ENCODE assay signal across 2 cellular contexts in genomic region chr10:69902835-69903535, GRCh38.
TF ChIP-seq lines count a peak whose summit lies in the region.

No MANE protein-coding gene starts in this region.

TF ChIP-seq in liver, 16 proteins besides CTCF, POLR2A, EP300 and RAD21:
- TF ChIP-seq YY1 (IDR thresholded peaks at IDR 0.05): no peak
- peak; percentile 51 for TF ChIP-seq NR2F2 (IDR thresholded peaks at IDR 0.05)
- TF ChIP-seq, protein P1, sequence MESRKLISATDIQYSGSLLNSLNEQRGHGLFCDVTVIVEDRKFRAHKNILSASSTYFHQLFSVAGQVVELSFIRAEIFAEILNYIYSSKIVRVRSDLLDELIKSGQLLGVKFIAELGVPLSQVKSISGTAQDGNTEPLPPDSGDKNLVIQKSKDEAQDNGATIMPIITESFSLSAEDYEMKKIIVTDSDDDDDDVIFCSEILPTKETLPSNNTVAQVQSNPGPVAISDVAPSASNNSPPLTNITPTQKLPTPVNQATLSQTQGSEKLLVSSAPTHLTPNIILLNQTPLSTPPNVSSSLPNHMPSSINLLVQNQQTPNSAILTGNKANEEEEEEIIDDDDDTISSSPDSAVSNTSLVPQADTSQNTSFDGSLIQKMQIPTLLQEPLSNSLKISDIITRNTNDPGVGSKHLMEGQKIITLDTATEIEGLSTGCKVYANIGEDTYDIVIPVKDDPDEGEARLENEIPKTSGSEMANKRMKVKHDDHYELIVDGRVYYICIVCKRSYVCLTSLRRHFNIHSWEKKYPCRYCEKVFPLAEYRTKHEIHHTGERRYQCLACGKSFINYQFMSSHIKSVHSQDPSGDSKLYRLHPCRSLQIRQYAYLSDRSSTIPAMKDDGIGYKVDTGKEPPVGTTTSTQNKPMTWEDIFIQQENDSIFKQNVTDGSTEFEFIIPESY (IDR thresholded peaks at IDR 0.05): no peak
- TF ChIP-seq RXRA (IDR thresholded peaks at IDR 0.05): peak; percentile 44 to 73
- no peak for TF ChIP-seq SP1 (IDR thresholded peaks at IDR 0.05)
- no peak for TF ChIP-seq HNF4G (IDR thresholded peaks at IDR 0.05)
- no peak for TF ChIP-seq TAF1 (conservative IDR thresholded peaks at IDR 0.05)
- TF ChIP-seq, protein P2, sequence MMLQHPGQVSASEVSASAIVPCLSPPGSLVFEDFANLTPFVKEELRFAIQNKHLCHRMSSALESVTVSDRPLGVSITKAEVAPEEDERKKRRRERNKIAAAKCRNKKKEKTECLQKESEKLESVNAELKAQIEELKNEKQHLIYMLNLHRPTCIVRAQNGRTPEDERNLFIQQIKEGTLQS (IDR thresholded peaks at IDR 0.05): no peak
- peak; percentile 50 to 58 for TF ChIP-seq HNF4A (conservative IDR thresholded peaks at IDR 0.05)
- TF ChIP-seq EGR1 (IDR thresholded peaks at IDR 0.05; ENCODE audit: low read depth in 2 of 2): no peak
- TF ChIP-seq, protein P3, sequence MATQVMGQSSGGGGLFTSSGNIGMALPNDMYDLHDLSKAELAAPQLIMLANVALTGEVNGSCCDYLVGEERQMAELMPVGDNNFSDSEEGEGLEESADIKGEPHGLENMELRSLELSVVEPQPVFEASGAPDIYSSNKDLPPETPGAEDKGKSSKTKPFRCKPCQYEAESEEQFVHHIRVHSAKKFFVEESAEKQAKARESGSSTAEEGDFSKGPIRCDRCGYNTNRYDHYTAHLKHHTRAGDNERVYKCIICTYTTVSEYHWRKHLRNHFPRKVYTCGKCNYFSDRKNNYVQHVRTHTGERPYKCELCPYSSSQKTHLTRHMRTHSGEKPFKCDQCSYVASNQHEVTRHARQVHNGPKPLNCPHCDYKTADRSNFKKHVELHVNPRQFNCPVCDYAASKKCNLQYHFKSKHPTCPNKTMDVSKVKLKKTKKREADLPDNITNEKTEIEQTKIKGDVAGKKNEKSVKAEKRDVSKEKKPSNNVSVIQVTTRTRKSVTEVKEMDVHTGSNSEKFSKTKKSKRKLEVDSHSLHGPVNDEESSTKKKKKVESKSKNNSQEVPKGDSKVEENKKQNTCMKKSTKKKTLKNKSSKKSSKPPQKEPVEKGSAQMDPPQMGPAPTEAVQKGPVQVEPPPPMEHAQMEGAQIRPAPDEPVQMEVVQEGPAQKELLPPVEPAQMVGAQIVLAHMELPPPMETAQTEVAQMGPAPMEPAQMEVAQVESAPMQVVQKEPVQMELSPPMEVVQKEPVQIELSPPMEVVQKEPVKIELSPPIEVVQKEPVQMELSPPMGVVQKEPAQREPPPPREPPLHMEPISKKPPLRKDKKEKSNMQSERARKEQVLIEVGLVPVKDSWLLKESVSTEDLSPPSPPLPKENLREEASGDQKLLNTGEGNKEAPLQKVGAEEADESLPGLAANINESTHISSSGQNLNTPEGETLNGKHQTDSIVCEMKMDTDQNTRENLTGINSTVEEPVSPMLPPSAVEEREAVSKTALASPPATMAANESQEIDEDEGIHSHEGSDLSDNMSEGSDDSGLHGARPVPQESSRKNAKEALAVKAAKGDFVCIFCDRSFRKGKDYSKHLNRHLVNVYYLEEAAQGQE (IDR thresholded peaks at IDR 0.05): no peak
- TF ChIP-seq FOXA2 (IDR thresholded peaks at IDR 0.05): no peak
- TF ChIP-seq MAX (IDR thresholded peaks at IDR 0.05): no peak
- TF ChIP-seq FOXA1 (IDR thresholded peaks at IDR 0.05): no peak
- no peak for TF ChIP-seq GABPA (IDR thresholded peaks at IDR 0.05 in 1 of 2, conservative IDR thresholded peaks at IDR 0.05 in 1 of 2)
- TF ChIP-seq JUND (IDR thresholded peaks at IDR 0.05): no peak

TF ChIP-seq in HepG2, 621 proteins besides CTCF, POLR2A, EP300 and RAD21:
- TF ChIP-seq SALL1 (CRISPR knock-in tag; IDR thresholded peaks at IDR 0.05) (no peak), ZNF652 (CRISPR knock-in tag; IDR thresholded peaks at IDR 0.05; ENCODE audit: borderline replicate concordance, low read depth) (no peak), TCF7 (IDR thresholded peaks at IDR 0.05; ENCODE audit: low read depth) (no peak), ZMYM2 (CRISPR knock-in tag; IDR thresholded peaks at IDR 0.05) (no peak), ZKSCAN1 (IDR thresholded peaks at IDR 0.05; ENCODE audit: low read length) (no peak), JUN (CRISPR knock-in tag; IDR thresholded peaks at IDR 0.05) (no peak), SP5 (CRISPR knock-in tag; IDR thresholded peaks at IDR 0.05; ENCODE audit: borderline replicate concordance, low read depth) (no peak), THRA (CRISPR knock-in tag; IDR thresholded peaks at IDR 0.05; ENCODE audit: borderline replicate concordance) (no peak), ZBTB7B (CRISPR knock-in tag; IDR thresholded peaks at IDR 0.05) (no peak), CBX5 (CRISPR knock-in tag; IDR thresholded peaks at IDR 0.05; ENCODE audit: borderline replicate concordance) (no peak), ZNF724P (CRISPR knock-in tag; IDR thresholded peaks at IDR 0.05; ENCODE audit: borderline replicate concordance) (no peak), ZNF792 (CRISPR knock-in tag; IDR thresholded peaks at IDR 0.05) (no peak), ASH2L (IDR thresholded peaks at IDR 0.05; ENCODE audit: insufficient read length, low read depth, low read length) (no peak), SP2 (CRISPR knock-in tag; IDR thresholded peaks at IDR 0.05) (no peak), RARA (CRISPR knock-in tag; IDR thresholded peaks at IDR 0.05) (no peak), ZBTB21 (CRISPR knock-in tag; IDR thresholded peaks at IDR 0.05) (no peak), RBM39 (IDR thresholded peaks at IDR 0.05; ENCODE audit: low read depth, low read length, poor library complexity, severe bottlenecking) (no peak)
- TF ChIP-seq, protein P4, sequence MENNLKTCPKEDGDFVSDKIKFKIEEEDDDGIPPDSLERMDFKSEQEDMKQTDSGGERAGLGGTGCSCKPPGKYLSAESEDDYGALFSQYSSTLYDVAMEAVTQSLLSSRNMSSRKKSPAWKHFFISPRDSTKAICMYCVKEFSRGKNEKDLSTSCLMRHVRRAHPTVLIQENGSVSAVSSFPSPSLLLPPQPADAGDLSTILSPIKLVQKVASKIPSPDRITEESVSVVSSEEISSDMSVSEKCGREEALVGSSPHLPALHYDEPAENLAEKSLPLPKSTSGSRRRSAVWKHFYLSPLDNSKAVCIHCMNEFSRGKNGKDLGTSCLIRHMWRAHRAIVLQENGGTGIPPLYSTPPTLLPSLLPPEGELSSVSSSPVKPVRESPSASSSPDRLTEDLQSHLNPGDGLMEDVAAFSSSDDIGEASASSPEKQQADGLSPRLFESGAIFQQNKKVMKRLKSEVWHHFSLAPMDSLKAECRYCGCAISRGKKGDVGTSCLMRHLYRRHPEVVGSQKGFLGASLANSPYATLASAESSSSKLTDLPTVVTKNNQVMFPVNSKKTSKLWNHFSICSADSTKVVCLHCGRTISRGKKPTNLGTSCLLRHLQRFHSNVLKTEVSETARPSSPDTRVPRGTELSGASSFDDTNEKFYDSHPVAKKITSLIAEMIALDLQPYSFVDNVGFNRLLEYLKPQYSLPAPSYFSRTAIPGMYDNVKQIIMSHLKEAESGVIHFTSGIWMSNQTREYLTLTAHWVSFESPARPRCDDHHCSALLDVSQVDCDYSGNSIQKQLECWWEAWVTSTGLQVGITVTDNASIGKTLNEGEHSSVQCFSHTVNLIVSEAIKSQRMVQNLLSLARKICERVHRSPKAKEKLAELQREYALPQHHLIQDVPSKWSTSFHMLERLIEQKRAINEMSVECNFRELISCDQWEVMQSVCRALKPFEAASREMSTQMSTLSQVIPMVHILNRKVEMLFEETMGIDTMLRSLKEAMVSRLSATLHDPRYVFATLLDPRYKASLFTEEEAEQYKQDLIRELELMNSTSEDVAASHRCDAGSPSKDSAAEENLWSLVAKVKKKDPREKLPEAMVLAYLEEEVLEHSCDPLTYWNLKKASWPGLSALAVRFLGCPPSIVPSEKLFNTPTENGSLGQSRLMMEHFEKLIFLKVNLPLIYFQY (CRISPR knock-in tag; IDR thresholded peaks at IDR 0.05; ENCODE audit: borderline replicate concordance): no peak
